ENCODE assay signal across 17 cellular contexts in genomic region chr15:48120751-48121150, GRCh38.
"Had no signal": no experiment of that assay in that cellular context is flagged by ENCODE, and none has a peak within 500 bp of the region (broad histone marks: within the 10 kb centered on the region; RNA-seq: fewer than 3 reads in every experiment).

Gene SLC24A5 (plus strand): TSS chr15:48120990. CDS start chr15:48121045, 55 bp downstream.

- H3K9me3 ChIP-seq: gastroesophageal sphincter, heart right ventricle had no signal

- H3K4me3 ChIP-seq: coronary artery, gastroesophageal sphincter, heart right ventricle had no signal

- H3K36me3 ChIP-seq: gastroesophageal sphincter, heart right ventricle had no signal

- H3K27ac ChIP-seq: coronary artery, gastroesophageal sphincter, heart right ventricle had no signal

- DNase-seq: activated CD4-positive, alpha-beta memory T cell treated with anti-CD3 and anti-CD28 coated beads, Interleukin-2, amount 10 ng/mL, durations not matched to agents 7 days and 5 days; activated CD4-positive, alpha-beta T cell treated with anti-CD3 and anti-CD28 coated beads for 48 hours; activated CD4-positive, CD25-positive, alpha-beta regulatory T cell; activated CD8-positive, alpha-beta memory T cell treated with anti-CD3 and anti-CD28 coated beads, Interleukin-2, amount 10 ng/mL, durations not matched to agents 7 days and 5 days; activated naive CD4-positive, alpha-beta T cell treated with Interleukin-2 at 50 U/mL for 16 hours; activated naive CD8-positive, alpha-beta T cell treated with anti-CD3 and anti-CD28 coated beads, Interleukin-2, amount 50 U/mL, for 24 hours; erythroblast; heart right ventricle; mesenchymal stem cell; naive thymus-derived CD4-positive, alpha-beta T cell; stimulated activated CD4-positive, alpha-beta T cell treated with anti-CD3 and anti-CD28 coated beads, Interleukin-12 subunit alpha, Interleukin-12 subunit beta, amount 100 ng/mL, for 4 hours; stimulated activated CD4-positive, alpha-beta T cell treated with anti-CD3 and anti-CD28 coated beads, Interleukin-1b, Interleukin-23, amount 100 ng/mL, for 48 hours; stimulated activated CD8-positive, alpha-beta memory T cell treated with anti-CD3 and anti-CD28 coated beads, Interleukin-4, amount 100 ng/mL, for 48 hours; stimulated activated naive CD4-positive, alpha-beta T cell; SW 1271 had no signal
